Comparison of ENCODE assay signal across 21 cellular contexts in genomic region chr5:134517553-134517952, GRCh38.
"Had no signal": no experiment of that assay in that cellular context is flagged by ENCODE, and none has a peak within 500 bp of the region (broad histone marks: within the 10 kb centered on the region; RNA-seq: fewer than 3 reads in every experiment).

No MANE protein-coding gene starts in this region.

- H3K27me3 ChIP-seq: MG63 had no signal

- H3K4me1 Mint-ChIP-seq: activated naive CD4-positive, alpha-beta T cell treated with anti-CD3 and anti-CD28 coated beads, Interleukin-2, amount 50 U/mL, for 24 hours; T-cell had no signal

- H3K36me3 Mint-ChIP-seq: activated naive CD4-positive, alpha-beta T cell treated with anti-CD3 and anti-CD28 coated beads, Interleukin-2, amount 50 U/mL, for 24 hours; T-cell had no signal

- H3K36me3 ChIP-seq: MG63 had no signal

- H3K9me3 Mint-ChIP-seq: activated CD4-positive, alpha-beta memory T cell treated with anti-CD3 and anti-CD28 coated beads, Interleukin-2, amount 10 ng/mL, durations not matched to agents 7 days and 5 days; activated naive CD4-positive, alpha-beta T cell treated with anti-CD3 and anti-CD28 coated beads, Interleukin-2, amount 50 U/mL, for 24 hours; T-cell had no signal

- H3K4me3 Mint-ChIP-seq: activated CD4-positive, alpha-beta memory T cell treated with anti-CD3 and anti-CD28 coated beads, Interleukin-2, amount 10 ng/mL, durations not matched to agents 7 days and 5 days; activated naive CD4-positive, alpha-beta T cell treated with anti-CD3 and anti-CD28 coated beads, Interleukin-2, amount 50 U/mL, for 24 hours; T-cell had no signal

- H3K4me3 ChIP-seq: MG63, PC-9, SK-N-MC had no signal

- H3K27me3 Mint-ChIP-seq: activated naive CD4-positive, alpha-beta T cell treated with anti-CD3 and anti-CD28 coated beads, Interleukin-2, amount 50 U/mL, for 24 hours; T-cell had no signal

- H3K27ac ChIP-seq: KMS-11, PC-9, SK-N-MC, VCaP had no signal

- H3K9me3 ChIP-seq: MG63 had no signal

- ATAC-seq: Right ventricle myocardium inferior, T-cell had no signal

- H3K27ac Mint-ChIP-seq: activated CD4-positive, alpha-beta memory T cell treated with anti-CD3 and anti-CD28 coated beads, Interleukin-2, amount 10 ng/mL, durations not matched to agents 7 days and 5 days; activated naive CD4-positive, alpha-beta T cell treated with anti-CD3 and anti-CD28 coated beads, Interleukin-2, amount 50 U/mL, for 24 hours; T-cell had no signal

- DNase-seq: activated CD4-positive, alpha-beta memory T cell treated with anti-CD3 and anti-CD28 coated beads, Interleukin-2, amount 10 ng/mL, durations not matched to agents 7 days and 5 days; activated CD4-positive, alpha-beta T cell treated with anti-CD3 and anti-CD28 coated beads, Interleukin-2, amount 50 U/mL, for 1 hour; activated CD4-positive, CD25-positive, alpha-beta regulatory T cell; activated effector memory CD4-positive, alpha-beta T cell treated with Interleukin-2 at 50 U/mL for 16 hours; activated naive CD4-positive, alpha-beta T cell; aorta; central memory CD4-positive, alpha-beta T cell; MG63; NCI-H1105; NCI-H1436 treated with DMSO at 0.1 percent for 48 hours; NCI-H187; NCI-H2081; NCI-H446; NCI-H524; PC-9; T-cell had no signal
